13 cellular contexts compared by ENCODE assay signal in genomic region chr6:111486921-111487320, GRCh38. TPM values are rescaled to one million over a fixed set of nuclear protein-coding genes. Genes with fewer than 3 reads are reported as not detected.
DNase-seq lines count a peak whose midpoint lies in the region; ATAC-seq, FAIRE-seq and TF ChIP-seq lines count a peak whose summit lies in the region.
"Had no signal": no experiment of that assay in that cellular context is flagged by ENCODE, and none has a peak within 500 bp of the region (broad histone marks: within the 10 kb centered on the region; RNA-seq: fewer than 3 reads in every experiment).

No MANE protein-coding gene starts in this region.

- peak overlapping the region; percentile 21 for H3K4me3 Mint-ChIP-seq in activated CD8-positive, alpha-beta T cell treated with anti-CD3 and anti-CD28 coated beads for 36 hours

- no peak for FAIRE-seq in HepG2 (lab: Jason Lieb, UNC)

- 100% methylated on average over 1 of the region's 1 CpG for WGBS in HepG2 (ENCODE audit: low lambda C conversion rate)

- H3K9me3 ChIP-seq in lower lobe of right lung = no peaks in the 10 kb centered on the region
- no peaks in the 10 kb centered on the region for H3K9me3 ChIP-seq in PC-9 (ENCODE audit: insufficient read depth, low read depth)
- no peaks in the 10 kb centered on the region for H3K9me3 ChIP-seq in HepG2 (ENCODE audit: low read length)
- H3K9me3 ChIP-seq: mucosa of descending colon had no signal

- no peak overlapping the region for H2AFZ ChIP-seq in PC-9
- no peak overlapping the region for H2AFZ ChIP-seq in HepG2 (ENCODE audit: low read length)

- peaks cover 35% of the 10 kb centered on the region for H3K4me1 Mint-ChIP-seq in activated CD8-positive, alpha-beta T cell treated with anti-CD3 and anti-CD28 coated beads for 36 hours (ENCODE audit: low read depth)

- intact Hi-C loops in activated CD8-positive, alpha-beta T cell treated with anti-CD3 and anti-CD28 coated beads for 36 hours (cut with micrococcal nuclease) = no loop called here
- intact Hi-C loops in lower lobe of right lung (cut with DNase I) = no loop called here
- intact Hi-C loops in PC-9 (cut with micrococcal nuclease; ENCODE audit: unreplicated experiment) = loop anchor here (10.0 kb wide), 1 partner anchor 558 kb away; no protein-coding TSS in a partner anchor
- intact Hi-C loops in HepG2 (cut with micrococcal nuclease; ENCODE audit: unreplicated experiment) = no loop called here

- H4K20me1 ChIP-seq in PC-9 (ENCODE audit: insufficient read depth) = no peaks in the 10 kb centered on the region
- H4K20me1 ChIP-seq in HepG2 (ENCODE audit: insufficient read depth, low read length) = no peaks in the 10 kb centered on the region; the same call in 1 of the 2 replicates

- H3K4me3 ChIP-seq in lower lobe of right lung = no peak overlapping the region
- H3K4me3 ChIP-seq in PC-9 = no peak overlapping the region
- no peak overlapping the region for H3K4me3 ChIP-seq in HepG2 (replicated peaks in 1 of 3; ENCODE audit: insufficient read depth in 1 of 3, low read depth in 2 of 3, low read length in 3 of 3)
- H3K4me3 ChIP-seq: mucosa of descending colon had no signal

- H3K27me3 ChIP-seq in lower lobe of right lung (ENCODE audit: low read depth) (no peaks in the 10 kb centered on the region), PC-9 (ENCODE audit: insufficient read depth, low read depth) (no peaks in the 10 kb centered on the region), HepG2 (ENCODE audit: control insufficient read depth in 1 of 2, insufficient read depth in 2 of 2, low read length in 2 of 2) (peaks cover 0 to 1% of the 10 kb centered on the region in 2 experiments; a peak in 1 of 5 replicates)

- H3K27ac Mint-ChIP-seq in activated CD8-positive, alpha-beta T cell treated with anti-CD3 and anti-CD28 coated beads for 36 hours = peak overlapping the region; percentile 90

- TF ChIP-seq EP300 in HepG2 (IDR thresholded peaks at IDR 0.05; ENCODE audit: low read depth in 2 of 2, low read length in 2 of 2) (no peak), HepG2 (CRISPR knock-in tag; IDR thresholded peaks at IDR 0.05; ENCODE audit: borderline replicate concordance) (no peak)

- no peaks in the 10 kb centered on the region for H3K36me3 ChIP-seq in lower lobe of right lung
- no peaks in the 10 kb centered on the region for H3K36me3 ChIP-seq in PC-9 (ENCODE audit: low read depth)
- peaks cover 0 to 4% of the 10 kb centered on the region in 2 experiments; a peak in 1 of 5 replicates for H3K36me3 ChIP-seq in HepG2 (replicated peaks in 1 of 2; ENCODE audit: control insufficient read depth in 1 of 2, insufficient read depth in 2 of 2, low read length in 2 of 2)

- in situ Hi-C loops in HepG2 (cut with HindIII; ENCODE audit: extremely low pct_ligation_motif_present, low pct_unique_long_range_greater_than_20kb) = no loop called here

- H3K27me3 Mint-ChIP-seq in activated CD8-positive, alpha-beta T cell treated with anti-CD3 and anti-CD28 coated beads for 36 hours = no peaks in the 10 kb centered on the region

- CTCF ChIA-PET in activated CD8-positive, alpha-beta T cell treated with anti-CD3 and anti-CD28 coated beads for 36 hours (lab: Charles Lee) = interaction anchor here (0.9 to 1.8 kb wide), 2 partner anchors 9 to 556 kb away, joined by 4 read pairs; no protein-coding TSS in a partner anchor
- CTCF ChIA-PET in PC-9 (lab: Charles Lee) (no interaction called here), HepG2 (lab: Yijun Ruan, JAX; ENCODE audit: low intra/inter-chr PET ratio, low total read pairs) (no interaction called here)

- BruUV-seq in PC-9 (replicated peaks; lab: Mats Ljungman, UMichigan) (no TSS peak), HepG2 (replicated peaks; lab: Mats Ljungman, UMichigan) (no TSS peak)

- POLR2A ChIA-PET in activated CD8-positive, alpha-beta T cell treated with anti-CD3 and anti-CD28 coated beads for 36 hours (lab: Charles Lee) = interaction anchor here (1.1 kb wide), 1 partner anchor 82 kb away, joined by 3 read pairs; no protein-coding TSS in a partner anchor
- POLR2A ChIA-PET in PC-9 (lab: Charles Lee; ENCODE audit: unreplicated experiment) = interaction anchor here (0.6 kb wide), 1 partner anchor 253 kb away, joined by 6 read pairs; no protein-coding TSS in a partner anchor
- POLR2A ChIA-PET in HepG2 (lab: Yijun Ruan, JAX) = no interaction called here

- H3K9ac ChIP-seq in HepG2 (ENCODE audit: insufficient read depth, low read depth, low read length) = no peak overlapping the region

- H3F3A ChIP-seq in PC-9 (ENCODE audit: insufficient read depth, low read depth) = no peaks in the 10 kb centered on the region

- H3K9me2 ChIP-seq in PC-9 (ENCODE audit: insufficient read depth) = no peaks in the 10 kb centered on the region

- peak; percentile 2 to 11 for DNase-seq in stimulated activated CD4-positive, alpha-beta T cell treated with anti-CD3 and anti-CD28 coated beads, Interleukin-15, amount 100 ng/mL, for 48 hours (ENCODE audit: low read depth in 2 of 2)
- no peak for DNase-seq in stimulated activated CD4-positive, alpha-beta T cell treated with anti-CD3 and anti-CD28 coated beads, Interleukin-4, amount 100 ng/mL, for 1 hour
- DNase-seq in activated CD8-positive, alpha-beta T cell treated with anti-CD3 and anti-CD28 coated beads for 36 hours = no peak
- DNase-seq in lower lobe of right lung (no peak), COLO668 (lab: John Stamatoyannopoulos, UW; ENCODE audit: unreplicated experiment) (no peak), PC-9 (no peak), KG1 (lab: John Stamatoyannopoulos, UW) (no peak), HepG2 (ENCODE audit: low spot score) (no peak)
- DNase-seq: aorta; H7; mucosa of descending colon; NCI-H446 treated with DMSO at 0.1 percent for 48 hours; stimulated activated naive CD4-positive, alpha-beta T cell treated with Interleukin-2 at 50 U/mL for 16 hours had no signal

- TF ChIP-seq CTCF in activated CD8-positive, alpha-beta T cell treated with anti-CD3 and anti-CD28 coated beads for 36 hours (IDR thresholded peaks at IDR 0.05) = no peak
- TF ChIP-seq CTCF in lower lobe of right lung (IDR thresholded peaks at IDR 0.05) (no peak), PC-9 (conservative IDR thresholded peaks at IDR 0.05) (no peak), HepG2 (CRISPR knock-in tag; IDR thresholded peaks at IDR 0.05) (no peak)

- no peak for ATAC-seq in activated CD8-positive, alpha-beta T cell treated with anti-CD3 and anti-CD28 coated beads for 36 hours
- ATAC-seq in lower lobe of right lung (no peak), HepG2 (no peak)
- ATAC-seq: mucosa of descending colon had no signal

- TF ChIP-seq RAD21 in HepG2 (CRISPR knock-in tag; IDR thresholded peaks at IDR 0.05) = no peak

- H3K4me2 ChIP-seq in PC-9 (no peak overlapping the region), HepG2 (ENCODE audit: low read depth, low read length) (no peak overlapping the region)

- H3K4me1 ChIP-seq in lower lobe of right lung = peaks cover 14% of the 10 kb centered on the region
- H3K4me1 ChIP-seq in PC-9 (replicated peaks; ENCODE audit: insufficient read depth) = peaks cover 14% of the 10 kb centered on the region
- peaks cover 14% of the 10 kb centered on the region for H3K4me1 ChIP-seq in HepG2 (ENCODE audit: insufficient read depth, low read length)

- H3K79me2 ChIP-seq in PC-9 (ENCODE audit: low read depth) (peaks cover 25% of the 10 kb centered on the region), HepG2 (ENCODE audit: insufficient read depth, low read length) (peaks cover 56% of the 10 kb centered on the region)

- H3K27ac ChIP-seq in lower lobe of right lung (peak overlapping the region; percentile 27), PC-9 (no peak overlapping the region), HepG2 (ENCODE audit: extremely low read length, insufficient read depth, low read length) (no peak overlapping the region)

- H3K36me3 Mint-ChIP-seq in activated CD8-positive, alpha-beta T cell treated with anti-CD3 and anti-CD28 coated beads for 36 hours (ENCODE audit: low read depth) = peaks cover 32% of the 10 kb centered on the region

- H3K9me3 Mint-ChIP-seq in activated CD8-positive, alpha-beta T cell treated with anti-CD3 and anti-CD28 coated beads for 36 hours = peaks cover 4% of the 10 kb centered on the region

- no peak for TF ChIP-seq POLR2A in HepG2 (IDR thresholded peaks at IDR 0.05; ENCODE audit: insufficient read depth in 1 of 2, low read depth in 2 of 2, low read length in 2 of 2)

TF ChIP-seq in HepG2, 621 proteins besides CTCF, POLR2A, EP300 and RAD21:
- TF ChIP-seq SMAD3 (CRISPR knock-in tag; IDR thresholded peaks at IDR 0.05) (no peak), ZBTB20 (CRISPR knock-in tag; IDR thresholded peaks at IDR 0.05; ENCODE audit: borderline replicate concordance, low read depth) (no peak), HMG20A (CRISPR knock-in tag; IDR thresholded peaks at IDR 0.05; ENCODE audit: borderline replicate concordance) (no peak)

RNA-seq across cellular contexts. Expression of gene REV3L, which starts 3.9 kb away (rescaled TPM):
- total RNA-seq in activated CD8-positive, alpha-beta T cell treated with anti-CD3 and anti-CD28 coated beads for 36 hours = 10 to 100 TPM; 20.1 to 27.6 TPM
- total RNA-seq in lower lobe of right lung (30.3 TPM), PC-9 (2021) (22.9 and 23.8 TPM in 2 replicates), HepG2 (2016; rRNA removed; fragmentation: Illumina TruSeq; extraction: Trizol) (31.3 and 48.0 TPM in 2 replicates)
- 90.3 and 96.9 TPM in 2 replicates for total RNA-seq in HepG2 (2016; cell fraction: cytosol; rRNA removed; fragmentation: Illumina TruSeq; extraction: Trizol; ENCODE audit: low read depth)
- 31.5 and 50.9 TPM in 2 replicates for total RNA-seq in HepG2 (2016; cell fraction: insoluble cytoplasmic fraction; rRNA removed; fragmentation: Illumina TruSeq; extraction: Trizol)
- total RNA-seq in HepG2 (2016; cell fraction: membrane; rRNA removed; fragmentation: Illumina TruSeq; extraction: Trizol) = 39.0 and 57.5 TPM in 2 replicates
- 75.6 and 80.9 TPM in 2 replicates for total RNA-seq in HepG2 (2016; cell fraction: nucleus; rRNA removed; fragmentation: Illumina TruSeq; extraction: Trizol)
- 11.3 and 12.8 TPM in 2 replicates for polyA plus RNA-seq in HepG2 (2011; rRNA removed)
- 5.3 and 8.5 TPM in 2 replicates for polyA plus RNA-seq in HepG2 (2011; cell fraction: cytosol; rRNA removed)
- polyA plus RNA-seq in HepG2 (2011; cell fraction: nucleus; rRNA removed) = 7.9 and 9.3 TPM in 2 replicates
- polyA plus RNA-seq in HepG2 (2012) = 10.5 and 11.7 TPM in 2 replicates
- polyA plus RNA-seq in HepG2 (2016; cell fraction: cytosol; fragmentation: Illumina TruSeq; extraction: Trizol; ENCODE audit: low read depth) = 2.4 and 2.7 TPM in 2 replicates
- 34.0 and 36.3 TPM in 2 replicates for polyA plus RNA-seq in HepG2 (2016; cell fraction: insoluble cytoplasmic fraction; fragmentation: Illumina TruSeq; extraction: Trizol; ENCODE audit: low read depth)
- 4.3 and 5.6 TPM in 2 replicates for polyA plus RNA-seq in HepG2 (2016; cell fraction: membrane; fragmentation: Illumina TruSeq; extraction: Trizol; ENCODE audit: low read depth)
- polyA plus RNA-seq in HepG2 (2016; cell fraction: nucleus; fragmentation: Illumina TruSeq; extraction: Trizol; ENCODE audit: insufficient read depth, low read depth) = 30.6 and 34.2 TPM in 2 replicates
- polyA minus RNA-seq in HepG2 (2011; rRNA and poly(A)+ RNA removed; ENCODE audit: low replicate concordance) = 12.1 and 22.3 TPM in 2 replicates
- 18.6 and 21.0 TPM in 2 replicates for polyA minus RNA-seq in HepG2 (2011; cell fraction: cytosol; rRNA and poly(A)+ RNA removed)
- 90.9 and 94.9 TPM in 2 replicates for polyA minus RNA-seq in HepG2 (2011; cell fraction: nucleus; rRNA and poly(A)+ RNA removed)

Comparison
In these comparisons a context has a peak if more than half of its experiments do, and no peak if none do; other contexts are left out.
1. DNase-seq: peak in stimulated activated CD4-positive, alpha-beta T cell treated with anti-CD3 and anti-CD28 coated beads, Interleukin-15, amount 100 ng/mL, for 48 hours (2 of 2); none in stimulated activated CD4-positive, alpha-beta T cell treated with anti-CD3 and anti-CD28 coated beads, Interleukin-4, amount 100 ng/mL, for 1 hour (single experiment), activated CD8-positive, alpha-beta T cell treated with anti-CD3 and anti-CD28 coated beads for 36 hours (single experiment), lower lobe of right lung (single experiment), COLO668 (single experiment), PC-9 (0 of 2), KG1 (single experiment) and HepG2 (single experiment).